8 cellular contexts compared by ENCODE assay signal in the genomic region with DNA sequence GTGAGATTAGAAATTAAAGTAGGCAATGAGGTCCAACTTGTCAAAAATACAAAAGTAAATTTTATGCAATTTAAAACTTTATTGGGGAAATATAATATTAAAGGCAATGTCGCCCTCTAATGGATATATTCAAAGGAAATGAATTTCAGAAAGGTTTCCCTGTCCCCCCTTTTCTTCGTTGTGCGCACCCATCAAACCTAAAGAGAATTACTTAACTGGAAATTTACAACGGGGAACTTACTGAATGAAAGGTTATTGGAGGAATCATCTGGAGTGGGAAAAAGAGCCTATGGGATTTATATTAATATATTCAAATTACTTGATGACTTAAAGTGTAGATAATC. TPM values are rescaled to one million over a fixed set of nuclear protein-coding genes. Genes with fewer than 3 reads are reported as not detected.
DNase-seq lines count a peak whose midpoint lies in the region; ATAC-seq, FAIRE-seq and TF ChIP-seq lines count a peak whose summit lies in the region.

No MANE protein-coding gene starts in this region.

- no peaks in the 10 kb centered on the region; the same call in 1 of the 2 replicates for H3K9me3 ChIP-seq in AG04450 (ENCODE audit: control insufficient read depth, insufficient read depth, low read length)
- H3K9me3 ChIP-seq in GM12878 (replicated peaks; ENCODE audit: control insufficient read depth, insufficient read depth, low read length) = no peaks in the 10 kb centered on the region
- H3K9me3 ChIP-seq in mucosa of stomach (ENCODE audit: control insufficient read depth, low read length) = no peaks in the 10 kb centered on the region

- SMC1A ChIA-PET in GM12878 (lab: Charles Lee; ENCODE audit: uncharacterized antibody, unreplicated experiment) = no interaction called here

- TF ChIP-seq RAD21 in GM12878 (IDR thresholded peaks at IDR 0.05; ENCODE audit: insufficient read depth, low read depth, low read length) = no peak

- peaks cover 14% of the 10 kb centered on the region for H3K79me2 ChIP-seq in GM12878 (ENCODE audit: control insufficient read depth, insufficient read depth, low read length)

- POLR2A ChIA-PET in AG04450 (lab: Yijun Ruan, JAX) = no interaction called here
- POLR2A ChIA-PET in GM12878 (lab: Charles Lee) = no interaction called here

- no peaks in the 10 kb centered on the region for H3K36me3 ChIP-seq in GM12878 (ENCODE audit: control insufficient read depth in 2 of 2, insufficient read depth in 2 of 2, low read length in 1 of 2)
- no peaks in the 10 kb centered on the region for H3K36me3 ChIP-seq in mucosa of stomach (ENCODE audit: control insufficient read depth, insufficient read depth, low read length)

- TF ChIP-seq CTCF in AG04450 (IDR thresholded peaks at IDR 0.05; ENCODE audit: low read depth, low read length) (no peak), HFFc6 (IDR thresholded peaks at IDR 0.05) (peak; percentile 78), GM12878 (IDR thresholded peaks at IDR 0.05 in 2 of 3, conservative IDR thresholded peaks at IDR 0.05 in 1 of 3; ENCODE audit: control insufficient read depth in 2 of 3, extremely low read depth in 1 of 3, insufficient read depth in 1 of 3, low read depth in 3 of 3, low read length in 3 of 3) (no peak; a peak in 1 of 6 replicates), GM13977 (IDR thresholded peaks at IDR 0.05; ENCODE audit: extremely low read depth, insufficient read depth, missing control alignments) (no peak)

- peak overlapping the region; percentile 87 for H3K4me3 Mint-ChIP-seq in HFFc6

- H3K4me1 Mint-ChIP-seq in HFFc6 (ENCODE audit: low read depth) = peaks cover 35% of the 10 kb centered on the region

- FAIRE-seq in GM12878 (lab: Jason Lieb, UNC) = no peak

- H3K4me1 ChIP-seq in GM12878 (ENCODE audit: control insufficient read depth, insufficient read depth, low read length) (peaks cover 3% of the 10 kb centered on the region; the same call in 1 of the 2 replicates), mucosa of stomach (ENCODE audit: control insufficient read depth, insufficient read depth, low read length) (peaks cover 23% of the 10 kb centered on the region)

- no peak for ATAC-seq in GM12878
- ATAC-seq in HG03095 (IDR thresholded peaks at IDR 0.05; ENCODE audit: unreplicated experiment) = no peak

- H3K27me3 ChIP-seq in AG04450 (ENCODE audit: control insufficient read depth, insufficient read depth, low read length) (peaks cover 25% of the 10 kb centered on the region), GM12878 (replicated peaks in 1 of 2; ENCODE audit: control insufficient read depth in 2 of 2, insufficient read depth in 2 of 2, low read length in 1 of 2) (peaks cover 0 to 3% of the 10 kb centered on the region in 2 experiments; a peak in 2 of 4 replicates), mucosa of stomach (ENCODE audit: control insufficient read depth, insufficient read depth, low read length) (peaks cover 23% of the 10 kb centered on the region)

- H3K9ac ChIP-seq in GM12878 (ENCODE audit: control insufficient read depth, insufficient read depth, low read length) (no peak overlapping the region), mucosa of stomach (ENCODE audit: low read length) (no peak overlapping the region)

- BruUV-seq in GM12878 (replicated peaks; lab: Mats Ljungman, UMichigan) = no TSS peak

- H3K4me2 ChIP-seq in GM12878 (ENCODE audit: control insufficient read depth, insufficient read depth) = peak overlapping the region; percentile 100

- H3K4me3 ChIP-seq in AG04450 (ENCODE audit: low read depth, low read length) = peak overlapping the region; percentile 58; the same call in 1 of the 2 replicates
- peak overlapping the region; percentile 84; the same call in 1 of the 2 replicates for H3K4me3 ChIP-seq in GM12878
- H3K4me3 ChIP-seq in mucosa of stomach (ENCODE audit: low read length) = peak overlapping the region; percentile 47

- H3K36me3 Mint-ChIP-seq in HFFc6 (ENCODE audit: low read depth) = no peaks in the 10 kb centered on the region

- TF ChIP-seq POLR2A in GM12878 (IDR thresholded peaks at IDR 0.05; ENCODE audit: low read depth, low read length) = no peak

- intact Hi-C loops in GM12878 (cut with micrococcal nuclease; ENCODE audit: unreplicated experiment) = loop anchor here (1.0 to 5.0 kb wide), 7 partner anchors 115 to 501 kb away; partner anchors contain the start of genes CAPRIN1 and NAT10

- peaks cover 23% of the 10 kb centered on the region for H3K27me3 Mint-ChIP-seq in HFFc6 (ENCODE audit: insufficient read depth)

- no peaks in the 10 kb centered on the region for H3K9me3 Mint-ChIP-seq in HFFc6

- WGBS in GM12878 (ENCODE audit: insufficient coverage, insufficient replicate concordance, low lambda C conversion rate, missing lambda C conversion rate) = 36% methylated on average over 4 of the region's 4 CpGs

- no peak for DNase-seq in AG04450 (ENCODE audit: low read depth, low spot score)
- DNase-seq in HFFc6 = no peak
- no peak for DNase-seq in GM12878 (ENCODE audit: low read depth, low spot score)
- DNase-seq in GM13977 (ENCODE audit: low spot score) = no peak
- DNase-seq in NCI-H2171 (lab: John Stamatoyannopoulos, UW) = no peak
- no peak for DNase-seq in LoVo (ENCODE audit: low spot score)

- H2AFZ ChIP-seq in GM12878 (ENCODE audit: control insufficient read depth, low read depth, low read length) = peak overlapping the region; percentile 80

- no peak for TF ChIP-seq EP300 in GM12878 (IDR thresholded peaks at IDR 0.05; ENCODE audit: borderline replicate concordance in 1 of 2, control insufficient read depth in 1 of 2, low read depth in 2 of 2, low read length in 2 of 2)

- peaks cover 3% of the 10 kb centered on the region; the same call in 1 of the 2 replicates for H4K20me1 ChIP-seq in GM12878 (ENCODE audit: control insufficient read depth, insufficient read depth)

- CTCF ChIA-PET in AG04450 (lab: Charles Lee) = no interaction called here
- CTCF ChIA-PET in GM12878 (lab: Yijun Ruan, JAX) = no interaction called here

- in situ Hi-C loops in GM12878 (cut with MboI) (loop anchor here (5.0 kb wide), 4 partner anchors 117 to 497 kb away; no protein-coding TSS in a partner anchor), GM13977 (cut with MboI; ENCODE audit: low pct_unique_long_range_greater_than_20kb, low sequenced_read_pairs, unreplicated experiment) (loop anchor here (10.0 to 25.0 kb wide), 3 partner anchors 125 to 522 kb away; no protein-coding TSS in a partner anchor)

- RAD21 ChIA-PET in GM12878 (lab: Charles Lee; ENCODE audit: unreplicated experiment) = no interaction called here

- H3K27ac ChIP-seq in AG04450 (ENCODE audit: low read depth, low read length) = no peak overlapping the region
- H3K27ac ChIP-seq in GM12878 (ENCODE audit: control insufficient read depth, insufficient read depth) = no peak overlapping the region

- no peak overlapping the region for H3K27ac Mint-ChIP-seq in HFFc6

TF ChIP-seq in GM12878, 131 proteins besides CTCF, POLR2A, EP300 and RAD21 (continues in another document):
- TF ChIP-seq, protein P1, sequence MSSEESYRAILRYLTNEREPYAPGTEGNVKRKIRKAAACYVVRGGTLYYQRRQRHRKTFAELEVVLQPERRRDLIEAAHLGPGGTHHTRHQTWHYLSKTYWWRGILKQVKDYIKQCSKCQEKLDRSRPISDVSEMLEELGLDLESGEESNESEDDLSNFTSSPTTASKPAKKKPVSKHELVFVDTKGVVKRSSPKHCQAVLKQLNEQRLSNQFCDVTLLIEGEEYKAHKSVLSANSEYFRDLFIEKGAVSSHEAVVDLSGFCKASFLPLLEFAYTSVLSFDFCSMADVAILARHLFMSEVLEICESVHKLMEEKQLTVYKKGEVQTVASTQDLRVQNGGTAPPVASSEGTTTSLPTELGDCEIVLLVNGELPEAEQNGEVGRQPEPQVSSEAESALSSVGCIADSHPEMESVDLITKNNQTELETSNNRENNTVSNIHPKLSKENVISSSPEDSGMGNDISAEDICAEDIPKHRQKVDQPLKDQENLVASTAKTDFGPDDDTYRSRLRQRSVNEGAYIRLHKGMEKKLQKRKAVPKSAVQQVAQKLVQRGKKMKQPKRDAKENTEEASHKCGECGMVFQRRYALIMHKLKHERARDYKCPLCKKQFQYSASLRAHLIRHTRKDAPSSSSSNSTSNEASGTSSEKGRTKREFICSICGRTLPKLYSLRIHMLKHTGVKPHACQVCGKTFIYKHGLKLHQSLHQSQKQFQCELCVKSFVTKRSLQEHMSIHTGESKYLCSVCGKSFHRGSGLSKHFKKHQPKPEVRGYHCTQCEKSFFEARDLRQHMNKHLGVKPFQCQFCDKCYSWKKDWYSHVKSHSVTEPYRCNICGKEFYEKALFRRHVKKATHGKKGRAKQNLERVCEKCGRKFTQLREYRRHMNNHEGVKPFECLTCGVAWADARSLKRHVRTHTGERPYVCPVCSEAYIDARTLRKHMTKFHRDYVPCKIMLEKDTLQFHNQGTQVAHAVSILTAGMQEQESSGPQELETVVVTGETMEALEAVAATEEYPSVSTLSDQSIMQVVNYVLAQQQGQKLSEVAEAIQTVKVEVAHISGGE (CRISPR knock-in tag; IDR thresholded peaks at IDR 0.05) = no peak

RNA-seq across cellular contexts. Expression of gene ABTB2, which starts 1.7 kb away (rescaled TPM):
- polyA plus RNA-seq in AG04450 (2011; rRNA removed) (0.43 and 0.58 TPM in 2 replicates), GM12878 (2011; rRNA removed) (0.19 and 0.49 TPM in 2 replicates), GM12878 (2014; fragmentation: Illumina TruSeq; extraction: Trizol) (0.22 and 0.76 TPM in 2 replicates), GM12878 (2014; fragmentation: Nextera tagmentation; extraction: Ambion mirVana) (under 1 TPM; 0.13 to 0.16 TPM), GM12878 (2014; rRNA removed) (1.1 and 1.7 TPM in 2 replicates), GM12878 (2016; fragmentation: Nextera tagmentation; extraction: Ambion mirVana) (1 to 10 TPM in 1 of 2 experiments, under 1 TPM in 1; 0.68 to 1.1 TPM)
- polyA minus RNA-seq in AG04450 (2011; rRNA and poly(A)+ RNA removed) = 0.64 and 0.74 TPM in 2 replicates
- 1 to 10 TPM; 2.5 to 3.6 (median 2.8) TPM for total RNA-seq in HFFc6 (2021; fragmentation: NEBNext Ultra II Directional; extraction: Animal tissue kit (Norgen Biotek cat#: 25700))
- total RNA-seq in GM12878 (2013; cell fraction: nucleolus; rRNA removed) = 8.8 and 9.6 TPM in 2 replicates
- total RNA-seq in GM12878 (2014; rRNA removed) (0.54 and 1.0 TPM in 2 replicates), GM12878 (2014; rRNA removed; fragmentation: Illumina TruSeq; extraction: Trizol) (0.27 and 0.28 TPM in 2 replicates), GM12878 (2021) (1.6 and 2.1 TPM in 2 replicates)
- polyA plus RNA-seq in GM12878 (2011; ENCODE audit: low read depth) = 0.81 TPM
- polyA plus RNA-seq in GM12878 (2011; cell fraction: cytosol; rRNA removed) = 0.57 and 0.64 TPM in 2 replicates
- polyA plus RNA-seq in GM12878 (2011; cell fraction: nucleus; rRNA removed) = 2.1 and 2.4 TPM in 2 replicates
- 1.8 and 2.4 TPM in 2 replicates for polyA plus RNA-seq in GM12878 (2012)
- polyA minus RNA-seq in GM12878 (2011; rRNA and poly(A)+ RNA removed) = 0.37 and 0.82 TPM in 2 replicates
- 0.21 and 0.53 TPM in 2 replicates for polyA minus RNA-seq in GM12878 (2011; cell fraction: cytosol; rRNA and poly(A)+ RNA removed)
- polyA minus RNA-seq in GM12878 (2011; cell fraction: nucleus; rRNA and poly(A)+ RNA removed) = 1.3 and 2.4 TPM in 2 replicates
